In the genomic region with DNA sequence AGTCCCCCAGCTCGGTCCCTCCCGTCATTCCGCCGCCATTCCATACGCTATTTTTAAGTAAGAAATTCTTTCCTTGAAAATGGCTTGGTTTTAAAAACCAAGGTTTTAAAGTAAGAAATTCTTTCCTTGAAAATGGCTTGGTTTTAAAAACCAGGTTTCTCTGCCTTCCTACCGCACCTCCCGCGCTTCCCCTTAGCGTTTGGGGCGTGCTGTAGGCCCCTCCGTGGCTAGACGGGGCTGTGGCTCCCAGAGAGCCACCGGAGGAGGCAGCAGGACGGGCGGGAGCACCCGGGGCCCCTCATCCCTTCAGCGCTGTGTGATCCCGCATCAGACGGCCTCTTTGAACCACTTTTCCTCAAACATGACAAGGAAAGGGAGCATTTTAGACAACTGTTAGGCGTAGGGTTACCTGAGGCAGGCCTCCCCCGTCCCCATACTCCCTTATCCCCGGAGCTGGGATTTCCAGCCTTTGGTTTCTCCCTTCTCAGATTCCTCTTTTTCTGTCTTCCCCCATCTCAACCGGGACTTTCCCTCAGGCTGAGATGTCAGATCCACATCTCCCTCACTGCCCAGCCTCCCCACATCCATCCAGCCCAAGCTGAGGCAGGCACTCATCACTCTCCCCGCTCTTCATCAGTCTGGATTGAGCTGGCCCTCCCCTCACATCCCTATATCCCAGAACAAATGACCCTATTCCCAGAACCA, we compare ENCODE assay signal across 8 cellular contexts. TPM values are rescaled to one million over a fixed set of nuclear protein-coding genes. Genes with fewer than 3 reads are reported as not detected.
A peak's percentile ranks its signal among the peaks of the same experiment; 100 is the strongest.
DNase-seq lines count a peak whose midpoint lies in the region; ATAC-seq and TF ChIP-seq lines count a peak whose summit lies in the region.

No MANE protein-coding gene starts in this region.

- H3K27ac ChIP-seq in RWPE1 (peak overlapping the region; percentile 93), psoas muscle (peak overlapping the region; percentile 95)

- ATAC-seq in psoas muscle (peak in 2 of 4 donors; percentile 22 to 30), HG02610 (IDR thresholded peaks at IDR 0.05; ENCODE audit: unreplicated experiment) (no peak)

- 0 out of 2 replicates have a peak, but pooled peaks cover 6% of the 10 kb centered on the region for H3K4me1 ChIP-seq in ES-I3 (ENCODE audit: insufficient read depth, low read length)
- no peaks in the 10 kb centered on the region for H3K4me1 ChIP-seq in psoas muscle

- WGBS in psoas muscle, 3 donors = 7 to 14% (median 11%) methylated on average over 24 of the region's 24 CpGs

- CTCF ChIA-PET in RWPE1 (lab: Yijun Ruan, JAX) = interaction anchor here (0.6 to 0.9 kb wide), 4 partner anchors 41 to 1205 kb away, joined by 3 to 5 read pairs (median 4); no protein-coding TSS in a partner anchor

- DNase-seq in RWPE1 (ENCODE audit: low spot score) = no peak
- no peak for DNase-seq in fibroblast of pulmonary artery (ENCODE audit: low read depth)
- no peak for DNase-seq in psoas muscle
- DNase-seq in NCI-H345 (lab: John Stamatoyannopoulos, UW) = no peak
- DNase-seq in medulla oblongata (ENCODE audit: extremely low spot score) = no peak
- no peak for DNase-seq in NCI-H524 treated with DMSO at 0.1 percent for 48 hours (lab: John Stamatoyannopoulos, UW)

- intact Hi-C loops in psoas muscle (cut with DNase I) = loop anchor here in 1 of 2 donors (2.0 to 10.0 kb wide), 2 partner anchors 157 to 489 kb away; a partner anchor contains a TSS

- H3K36me3 ChIP-seq in ES-I3 (ENCODE audit: insufficient read depth, low read length) (no peaks in the 10 kb centered on the region), psoas muscle (ENCODE audit: insufficient read depth in 1 of 2, low read depth in 1 of 2) (no peaks in the 10 kb centered on the region)

- peak overlapping the region; percentile 69 for H3K4me3 ChIP-seq in fibroblast of pulmonary artery (replicated peaks; ENCODE audit: low read depth, low read length)
- H3K4me3 ChIP-seq in psoas muscle = peak overlapping the region; percentile 90

- no peak for TF ChIP-seq CTCF in RWPE1 (conservative IDR thresholded peaks at IDR 0.05; ENCODE audit: low read depth)
- TF ChIP-seq CTCF in fibroblast of pulmonary artery (IDR thresholded peaks at IDR 0.05; ENCODE audit: low read length, missing control alignments) = no peak
- no peak for TF ChIP-seq CTCF in psoas muscle (IDR thresholded peaks at IDR 0.05)

- H3K9ac ChIP-seq in ES-I3 (ENCODE audit: low read depth, low read length) = peak overlapping the region; percentile 87

- POLR2A ChIA-PET in RWPE1 (lab: Yijun Ruan, JAX; ENCODE audit: low non-redundant PET) = no interaction called here

- no peaks in the 10 kb centered on the region for H3K9me3 ChIP-seq in ES-I3 (ENCODE audit: control insufficient read depth, insufficient read depth, low read length)
- no peaks in the 10 kb centered on the region for H3K9me3 ChIP-seq in psoas muscle

- no peaks in the 10 kb centered on the region for H3K27me3 ChIP-seq in psoas muscle (ENCODE audit: insufficient read depth in 3 of 3, low read length in 2 of 3)

RNA-seq across cellular contexts. Expression of a gene that starts 0.5 kb away (rescaled TPM):
- 1 to 10 TPM; 4.7 to 8.9 (median 5.4) TPM for total RNA-seq in psoas muscle
- 10 to 100 TPM in 2 of 3 donors, 1 to 10 TPM in 1; 7.8 to 11.9 (median 11.8) TPM for polyA plus RNA-seq in psoas muscle
